Comparison of ENCODE assay signal across 8 cellular contexts in the genomic region with DNA sequence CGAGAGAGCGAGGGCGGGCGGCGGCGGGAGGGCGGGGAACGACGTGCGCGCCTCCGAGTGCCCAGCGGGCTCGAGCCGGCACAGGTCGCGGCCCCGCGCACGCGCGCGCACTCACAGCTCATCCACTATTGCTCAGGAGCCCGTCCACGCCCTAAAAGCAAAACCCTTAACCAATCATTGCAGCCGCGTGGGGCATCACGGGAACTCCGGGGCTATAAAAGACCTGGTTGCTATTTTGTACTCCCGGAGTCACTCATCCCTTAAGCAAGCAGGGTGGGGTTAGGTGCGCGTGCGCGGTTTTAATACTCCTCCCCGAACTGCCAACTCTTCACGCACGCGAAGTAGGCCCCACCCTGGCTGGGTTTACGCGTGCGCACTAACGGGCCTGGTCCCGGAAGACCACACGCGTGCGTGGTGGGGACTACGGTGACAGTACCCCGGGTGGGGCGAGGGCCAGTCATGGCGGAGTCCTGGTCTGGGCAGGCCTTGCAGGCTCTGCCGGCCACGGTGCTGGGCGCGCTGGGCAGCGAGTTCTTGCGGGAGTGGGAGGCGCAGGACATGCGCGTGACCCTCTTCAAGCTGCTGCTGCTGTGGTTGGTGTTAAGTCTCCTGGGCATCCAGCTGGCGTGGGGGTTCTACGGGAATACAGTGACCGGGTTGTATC. TPM values are rescaled to one million over a fixed set of nuclear protein-coding genes. Genes with fewer than 3 reads are reported as not detected.
DNase-seq lines count a peak whose midpoint lies in the region; ATAC-seq and TF ChIP-seq lines count a peak whose summit lies in the region.

TSS of gene RHOA (minus strand) at position 9 of the 664 bp plus-strand sequence. CDS start 36,387 bp downstream, outside the sequence.
A gene with protein sequence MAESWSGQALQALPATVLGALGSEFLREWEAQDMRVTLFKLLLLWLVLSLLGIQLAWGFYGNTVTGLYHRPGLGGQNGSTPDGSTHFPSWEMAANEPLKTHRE (plus strand): TSS at position 456 of the 664 bp plus-strand sequence. CDS start 4 bp downstream, at position 460.

- H3K4me1 ChIP-seq in upper lobe of right lung: peaks cover 63% of the 10 kb centered on the region

- intact Hi-C loops in left cardiac atrium (cut with DNase I) (loop anchor here (5.0 to 10.0 kb wide), 2 partner anchors 57 to 70 kb away; partner anchors contain the start of genes GPX1 (in 1 of the 2) and USP4 (in 1 of the 2)), posterior vena cava (cut with DNase I) (loop anchor here in 1 of 2 donors (5.0 to 10.0 kb wide), 2 partner anchors 35 to 57 kb away; partner anchors contain the start of gene GPX1), upper lobe of right lung (cut with DNase I) (no loop called here)

- DNase-seq in GM13977 (ENCODE audit: low spot score) (peak; percentile 99), NCI-H1694 (lab: John Stamatoyannopoulos, UW) (peak; percentile 94), amniotic stem cell (lab: John Stamatoyannopoulos, UW) (peak; percentile 100), left cardiac atrium (peak; percentile 99), posterior vena cava (ENCODE audit: low spot score) (peak; percentile 100), upper lobe of right lung (peak; percentile 99)

- in situ Hi-C loops in GM13977 (cut with MboI; ENCODE audit: low pct_unique_long_range_greater_than_20kb, low sequenced_read_pairs, unreplicated experiment): no loop called here

- peak within 1 kb of the TSS; percentile 95 for H3K27ac Mint-ChIP-seq in T-helper 1 cell treated with Interleukin-12 subunit alpha and Interleukin-12 subunit beta and Interleukin-4 antibody, amounts not matched to agents 30 μg/mL and 1 μg/mL, for 36 hours

- H3K4me1 Mint-ChIP-seq in T-helper 1 cell treated with Interleukin-12 subunit alpha and Interleukin-12 subunit beta and Interleukin-4 antibody, amounts not matched to agents 30 μg/mL and 1 μg/mL, for 36 hours (ENCODE audit: low read depth): peaks cover 59% of the 10 kb centered on the region

- H3K36me3 ChIP-seq in upper lobe of right lung: peaks cover 8% of the 10 kb centered on the region

- H3K4me3 ChIP-seq in upper lobe of right lung: peak within 1 kb of the TSS; percentile 88

- no peaks in the 10 kb centered on the region for H3K9me3 Mint-ChIP-seq in T-helper 1 cell treated with Interleukin-12 subunit alpha and Interleukin-12 subunit beta and Interleukin-4 antibody, amounts not matched to agents 30 μg/mL and 1 μg/mL, for 36 hours

- peak; percentile 87 for ATAC-seq in HG02884 (IDR thresholded peaks at IDR 0.05; ENCODE audit: unreplicated experiment)
- peak; percentile 95 for ATAC-seq in left cardiac atrium
- peak; percentile 94 for ATAC-seq in upper lobe of right lung

- peak within 1 kb of the TSS; percentile 97 for H3K27ac ChIP-seq in upper lobe of right lung

- peak within 1 kb of the TSS; percentile 92 for H3K4me3 Mint-ChIP-seq in T-helper 1 cell treated with Interleukin-12 subunit alpha and Interleukin-12 subunit beta and Interleukin-4 antibody, amounts not matched to agents 30 μg/mL and 1 μg/mL, for 36 hours

- H3K36me3 Mint-ChIP-seq in T-helper 1 cell treated with Interleukin-12 subunit alpha and Interleukin-12 subunit beta and Interleukin-4 antibody, amounts not matched to agents 30 μg/mL and 1 μg/mL, for 36 hours (ENCODE audit: low read depth): peaks cover 30% of the 10 kb centered on the region

- H3K9me3 ChIP-seq in upper lobe of right lung: no peaks in the 10 kb centered on the region

- H3K27me3 ChIP-seq in upper lobe of right lung: no peaks in the 10 kb centered on the region

- no peaks in the 10 kb centered on the region for H3K27me3 Mint-ChIP-seq in T-helper 1 cell treated with Interleukin-12 subunit alpha and Interleukin-12 subunit beta and Interleukin-4 antibody, amounts not matched to agents 30 μg/mL and 1 μg/mL, for 36 hours (ENCODE audit: low read depth)

- TF ChIP-seq CTCF in GM13977 (IDR thresholded peaks at IDR 0.05; ENCODE audit: extremely low read depth, insufficient read depth, missing control alignments) (no peak), upper lobe of right lung (IDR thresholded peaks at IDR 0.05) (no peak)

RNA-seq across cellular contexts. Expression of gene RHOA, which starts in this region (rescaled TPM):
- 100 to 1,000 TPM; 311 to 334 TPM for total RNA-seq in left cardiac atrium
- total RNA-seq in posterior vena cava: 100 to 1,000 TPM; 530 to 640 TPM
- total RNA-seq in upper lobe of right lung: 543 TPM

RNA-seq across cellular contexts. Expression of the second gene that starts in this region (rescaled TPM):
- total RNA-seq in left cardiac atrium (10 to 100 TPM; 15.2 to 19.1 TPM), posterior vena cava (10 to 100 TPM; 20.8 to 33.6 TPM), upper lobe of right lung (38.1 TPM)

Comparison
In these comparisons a context has a peak if more than half of its experiments do, and no peak if none do; other contexts are left out.
1. Peak in every context shown above with its lines: DNase-seq, ATAC-seq, H3K4me3 ChIP-seq and H3K27ac ChIP-seq.